Comparison of ENCODE assay signal across 19 cellular contexts in the genomic region with DNA sequence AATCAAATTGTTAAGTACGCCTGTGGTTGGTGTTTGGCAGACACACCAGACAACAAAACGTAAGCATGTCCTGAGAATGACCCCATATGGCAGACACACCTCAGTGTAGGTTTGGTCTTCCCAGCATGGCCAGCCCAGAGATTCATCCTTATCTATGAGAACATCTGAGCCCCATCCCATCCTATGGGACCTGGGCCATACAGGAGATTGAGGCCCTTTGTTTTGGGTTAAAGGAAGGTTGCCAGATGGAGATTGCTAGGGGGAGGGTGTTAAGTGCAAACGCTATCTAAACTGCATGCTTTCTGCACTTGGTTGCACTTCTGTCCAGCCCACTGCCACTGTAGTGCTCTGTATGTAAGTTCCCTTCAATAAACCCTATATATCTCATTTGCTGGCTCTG. TPM values are rescaled to one million over a fixed set of nuclear protein-coding genes. Genes with fewer than 3 reads are reported as not detected.
DNase-seq lines count a peak whose midpoint lies in the region; ATAC-seq and TF ChIP-seq lines count a peak whose summit lies in the region.
"Had no signal": no experiment of that assay in that cellular context is flagged by ENCODE, and none has a peak within 500 bp of the region (broad histone marks: within the 10 kb centered on the region; RNA-seq: fewer than 3 reads in every experiment).

No MANE protein-coding gene starts in this region.

- H3K9ac ChIP-seq in parathyroid adenoma, result no peak overlapping the region

- DNase-seq in NCI-H82 (lab: John Stamatoyannopoulos, UW), result peak; percentile 62
- DNase-seq in NCI-H82 treated with DMSO at 0.1 percent for 48 hours (lab: John Stamatoyannopoulos, UW; ENCODE audit: unreplicated experiment), result no peak
- peak; percentile 45 for DNase-seq in NCI-H2171 (lab: John Stamatoyannopoulos, UW)
- DNase-seq in tibial nerve (ENCODE audit: low spot score in 2 of 2), result no peak
- no peak for DNase-seq in NCI-H446 (lab: John Stamatoyannopoulos, UW)
- DNase-seq in LoVo (ENCODE audit: low spot score), result no peak
- DNase-seq: CD4-positive, CD25-positive, alpha-beta regulatory T cell; COR-L47; DMS153; EL; KBM-7; MV-4-11; NCI-H187 treated with DMSO at 0.1 percent for 48 hours; NCI-H446 treated with DMSO at 0.1 percent for 48 hours; NCI-H774 had no signal

- WGBS in tibial nerve, 2 donors, result 82% methylated on average over 3 of the region's 3 CpGs

- TF ChIP-seq CTCF in parathyroid adenoma (IDR thresholded peaks at IDR 0.05), result no peak
- TF ChIP-seq CTCF in tibial nerve (IDR thresholded peaks at IDR 0.05), result no peak

- peak overlapping the region; percentile 16 for H2AFZ ChIP-seq in parathyroid adenoma

- H3K36me3 ChIP-seq in parathyroid adenoma (ENCODE audit: control insufficient read depth, insufficient read depth, low read length), result no peaks in the 10 kb centered on the region
- no peaks in the 10 kb centered on the region for H3K36me3 ChIP-seq in tibial nerve

- H3K4me3 ChIP-seq in parathyroid adenoma (ENCODE audit: low read depth, low read length), result no peak overlapping the region
- H3K4me3 ChIP-seq in tibial nerve, result no peak overlapping the region
- H3K4me3 ChIP-seq: SJSA1 had no signal

- H3K27me3 ChIP-seq in parathyroid adenoma (ENCODE audit: control insufficient read depth, insufficient read depth, low read length), result no peaks in the 10 kb centered on the region
- no peaks in the 10 kb centered on the region for H3K27me3 ChIP-seq in tibial nerve
- H3K27me3 ChIP-seq: SJSA1 had no signal

- no peak overlapping the region for H3K4me2 ChIP-seq in parathyroid adenoma (ENCODE audit: low read length)

- TF ChIP-seq POLR2A in tibial nerve (IDR thresholded peaks at IDR 0.05), result no peak

- no peak for ATAC-seq in SK-N-SH treated with all-trans-retinoic acid at 6 μM for 48 hours
- ATAC-seq: Panc1 had no signal

- H3K4me1 ChIP-seq in parathyroid adenoma, result peaks cover 4% of the 10 kb centered on the region
- H3K4me1 ChIP-seq in tibial nerve, result peaks cover 0 to 4% (median 0%) of the 10 kb centered on the region in 4 donors

- H3K79me2 ChIP-seq in parathyroid adenoma, result no peaks in the 10 kb centered on the region

- H3K27ac ChIP-seq in parathyroid adenoma (no peak overlapping the region), tibial nerve (no peak overlapping the region)
- H3K27ac ChIP-seq: SJSA1 had no signal

- H3K9me3 ChIP-seq in parathyroid adenoma (ENCODE audit: control insufficient read depth, low read length), result no peaks in the 10 kb centered on the region
- no peaks in the 10 kb centered on the region for H3K9me3 ChIP-seq in tibial nerve
- H3K9me3 ChIP-seq: SJSA1 had no signal

- TF ChIP-seq EP300 in tibial nerve (IDR thresholded peaks at IDR 0.05), result no peak

TF ChIP-seq in SK-N-SH treated with all-trans-retinoic acid at 6 μM for 48 hours, 23 proteins besides CTCF, POLR2A, EP300 and RAD21:
- TF ChIP-seq, protein P1, sequence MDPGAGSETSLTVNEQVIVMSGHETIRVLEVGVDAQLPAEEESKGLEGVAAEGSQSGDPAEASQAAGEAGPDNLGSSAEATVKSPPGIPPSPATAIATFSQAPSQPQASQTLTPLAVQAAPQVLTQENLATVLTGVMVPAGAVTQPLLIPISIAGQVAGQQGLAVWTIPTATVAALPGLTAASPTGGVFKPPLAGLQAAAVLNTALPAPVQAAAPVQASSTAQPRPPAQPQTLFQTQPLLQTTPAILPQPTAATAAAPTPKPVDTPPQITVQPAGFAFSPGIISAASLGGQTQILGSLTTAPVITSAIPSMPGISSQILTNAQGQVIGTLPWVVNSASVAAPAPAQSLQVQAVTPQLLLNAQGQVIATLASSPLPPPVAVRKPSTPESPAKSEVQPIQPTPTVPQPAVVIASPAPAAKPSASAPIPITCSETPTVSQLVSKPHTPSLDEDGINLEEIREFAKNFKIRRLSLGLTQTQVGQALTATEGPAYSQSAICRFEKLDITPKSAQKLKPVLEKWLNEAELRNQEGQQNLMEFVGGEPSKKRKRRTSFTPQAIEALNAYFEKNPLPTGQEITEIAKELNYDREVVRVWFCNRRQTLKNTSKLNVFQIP (CRISPR knock-in tag; IDR thresholded peaks at IDR 0.05; ENCODE audit: borderline replicate concordance, low read depth), result no peak
- TF ChIP-seq ESRRG (CRISPR knock-in tag; IDR thresholded peaks at IDR 0.05) (no peak), ZNF8 (CRISPR knock-in tag; IDR thresholded peaks at IDR 0.05) (no peak), CSDC2 (CRISPR knock-in tag; IDR thresholded peaks at IDR 0.05) (no peak), PPARA (CRISPR knock-in tag; IDR thresholded peaks at IDR 0.05; ENCODE audit: borderline replicate concordance) (no peak), BACH2 (CRISPR knock-in tag; IDR thresholded peaks at IDR 0.05; ENCODE audit: borderline replicate concordance) (no peak), TCF4 (CRISPR knock-in tag; IDR thresholded peaks at IDR 0.05; ENCODE audit: borderline replicate concordance) (peak; percentile 21; the same call in 1 of the 2 replicates), ARNTL (CRISPR knock-in tag; IDR thresholded peaks at IDR 0.05; ENCODE audit: borderline replicate concordance, low read depth) (no peak), RARB (CRISPR knock-in tag; IDR thresholded peaks at IDR 0.05) (no peak), ZFP30 (CRISPR knock-in tag; IDR thresholded peaks at IDR 0.05) (no peak)
- TF ChIP-seq, protein P2, sequence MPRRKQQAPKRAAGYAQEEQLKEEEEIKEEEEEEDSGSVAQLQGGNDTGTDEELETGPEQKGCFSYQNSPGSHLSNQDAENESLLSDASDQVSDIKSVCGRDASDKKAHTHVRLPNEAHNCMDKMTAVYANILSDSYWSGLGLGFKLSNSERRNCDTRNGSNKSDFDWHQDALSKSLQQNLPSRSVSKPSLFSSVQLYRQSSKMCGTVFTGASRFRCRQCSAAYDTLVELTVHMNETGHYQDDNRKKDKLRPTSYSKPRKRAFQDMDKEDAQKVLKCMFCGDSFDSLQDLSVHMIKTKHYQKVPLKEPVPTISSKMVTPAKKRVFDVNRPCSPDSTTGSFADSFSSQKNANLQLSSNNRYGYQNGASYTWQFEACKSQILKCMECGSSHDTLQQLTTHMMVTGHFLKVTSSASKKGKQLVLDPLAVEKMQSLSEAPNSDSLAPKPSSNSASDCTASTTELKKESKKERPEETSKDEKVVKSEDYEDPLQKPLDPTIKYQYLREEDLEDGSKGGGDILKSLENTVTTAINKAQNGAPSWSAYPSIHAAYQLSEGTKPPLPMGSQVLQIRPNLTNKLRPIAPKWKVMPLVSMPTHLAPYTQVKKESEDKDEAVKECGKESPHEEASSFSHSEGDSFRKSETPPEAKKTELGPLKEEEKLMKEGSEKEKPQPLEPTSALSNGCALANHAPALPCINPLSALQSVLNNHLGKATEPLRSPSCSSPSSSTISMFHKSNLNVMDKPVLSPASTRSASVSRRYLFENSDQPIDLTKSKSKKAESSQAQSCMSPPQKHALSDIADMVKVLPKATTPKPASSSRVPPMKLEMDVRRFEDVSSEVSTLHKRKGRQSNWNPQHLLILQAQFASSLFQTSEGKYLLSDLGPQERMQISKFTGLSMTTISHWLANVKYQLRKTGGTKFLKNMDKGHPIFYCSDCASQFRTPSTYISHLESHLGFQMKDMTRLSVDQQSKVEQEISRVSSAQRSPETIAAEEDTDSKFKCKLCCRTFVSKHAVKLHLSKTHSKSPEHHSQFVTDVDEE (CRISPR knock-in tag; IDR thresholded peaks at IDR 0.05), result peak; percentile 67; the same call in 1 of the 2 replicates

RNA-seq across cellular contexts. Expression of a gene that starts 4.1 kb away (rescaled TPM):
- 10 to 100 TPM; 52.2 to 74.7 (median 62.9) TPM for total RNA-seq in tibial nerve

Comparison
In these comparisons a context has a peak if more than half of its experiments do, and no peak if none do; other contexts are left out.
1. DNase-seq: peak in NCI-H82 (single experiment) and NCI-H2171 (single experiment); none in NCI-H82 treated with DMSO at 0.1 percent for 48 hours (single experiment), tibial nerve (0 of 2), NCI-H446 (0 of 2) and LoVo (single experiment).